8 cellular contexts compared by ENCODE assay signal in the genomic region with DNA sequence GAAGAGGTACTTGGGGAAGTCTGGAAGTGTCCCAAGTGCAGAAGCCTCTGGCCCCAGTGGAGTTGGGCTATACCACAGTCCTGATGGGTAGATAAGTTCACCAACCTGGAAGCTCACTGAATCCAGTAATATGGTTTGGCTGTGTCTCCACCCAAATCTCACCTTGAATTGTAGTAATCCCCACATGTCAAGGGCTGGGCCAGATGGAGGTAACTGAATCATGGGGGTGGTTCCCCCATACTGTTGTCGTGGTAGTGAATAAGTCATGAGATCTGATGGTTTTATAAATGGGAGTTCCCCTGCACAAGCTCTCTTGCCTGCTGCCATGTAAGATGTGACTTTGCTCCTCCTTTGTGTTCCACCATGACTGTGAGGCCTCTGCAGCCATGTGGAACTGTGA. TPM values are rescaled to one million over a fixed set of nuclear protein-coding genes. Genes with fewer than 3 reads are reported as not detected.
DNase-seq lines count a peak whose midpoint lies in the region; ATAC-seq and TF ChIP-seq lines count a peak whose summit lies in the region.
"Not testable (repeated sequence)": the region's sequence is repeated elsewhere in the genome, so short reads cannot be mapped to it uniquely, and the experiment has no call there.

No MANE protein-coding gene starts in this region.

- peak overlapping the region in 1 of 2 experiments; percentile 21; a peak in 1 of 4 replicates for H4K8ac ChIP-seq in IMR-90 (ENCODE audit: low read depth in 2 of 2, low read length in 2 of 2)
- H4K8ac ChIP-seq in trophoblast cell (ENCODE audit: low read depth, low read length) = not testable (repeated sequence)

- not testable (repeated sequence) for H2BK12ac ChIP-seq in trophoblast cell (ENCODE audit: low read length)

- H3K36me3 Mint-ChIP-seq in activated B cell treated with CpG ODN at 0.5 μM for 24 hours (ENCODE audit: low read depth) = peaks cover 17% of the 10 kb centered on the region
- peaks cover 14 to 16% of the 10 kb centered on the region in 2 donors for H3K36me3 Mint-ChIP-seq in activated T-cell treated with anti-CD3 and anti-CD28 coated beads, Interleukin-2, amount 50 U/mL, for 72 hours (ENCODE audit: insufficient read depth in 2 of 2)

- H2BK15ac ChIP-seq in IMR-90 (ENCODE audit: low read depth, low read length) = 0 out of 3 replicates have a peak overlapping the region, but pooled peaks have one; percentile 21

- peak overlapping the region; percentile 48 for H3K27ac ChIP-seq in A673 (ENCODE audit: low read depth, low read length, poor library complexity, severe bottlenecking)
- H3K27ac ChIP-seq in IMR-90 (ENCODE audit: insufficient read depth, low read length); trophoblast cell (ENCODE audit: low read depth, low read length): not testable (repeated sequence)
- H3K27ac ChIP-seq in ascending aorta = peak overlapping the region; percentile 58 to 68
- peak overlapping the region; percentile 21 to 51 for H3K27ac ChIP-seq in tibial artery

- H3K27me3 Mint-ChIP-seq in activated B cell treated with CpG ODN at 0.5 μM for 24 hours; activated T-cell treated with anti-CD3 and anti-CD28 coated beads, Interleukin-2, amount 50 U/mL, for 72 hours (ENCODE audit: low read depth): not testable (repeated sequence)

- peak overlapping the region; percentile 9 for H2BK20ac ChIP-seq in IMR-90 (ENCODE audit: low read depth, low read length)

- H4K20me1 ChIP-seq in IMR-90 (ENCODE audit: insufficient read depth, low read length) = peaks cover 56% of the 10 kb centered on the region

- not testable (repeated sequence) for DNase-seq in A673 (ENCODE audit: low spot score); IMR-90; activated B cell treated with CpG ODN at 0.5 μM for 24 hours; activated T-cell treated with anti-CD3 and anti-CD28 coated beads, Interleukin-2, amount 50 U/mL, for 72 hours; ascending aorta (ENCODE audit: low spot score in 2 of 2); trophoblast cell; tibial artery

- H2BK120ac ChIP-seq in IMR-90 (ENCODE audit: low read depth, low read length) = peak overlapping the region; percentile 30; the same call in 1 of the 2 replicates
- H2BK120ac ChIP-seq in trophoblast cell (ENCODE audit: insufficient read depth, low read length, poor library complexity) = not testable (repeated sequence)

- H3K9me3 Mint-ChIP-seq in activated B cell treated with CpG ODN at 0.5 μM for 24 hours = peaks cover 15% of the 10 kb centered on the region
- H3K9me3 Mint-ChIP-seq in activated T-cell treated with anti-CD3 and anti-CD28 coated beads, Interleukin-2, amount 50 U/mL, for 72 hours = not testable (repeated sequence)

- H3K18ac ChIP-seq in IMR-90 (ENCODE audit: low read depth, low read length); trophoblast cell (ENCODE audit: low read length): not testable (repeated sequence)

- H3K79me2 ChIP-seq in trophoblast cell (ENCODE audit: control insufficient read depth, insufficient read depth, low read length, poor library complexity) = not testable (repeated sequence)

- H3K9ac ChIP-seq in IMR-90 (ENCODE audit: low read depth, low read length); trophoblast cell (ENCODE audit: low read length): not testable (repeated sequence)

- H2AFZ ChIP-seq in IMR-90 (replicated peaks; ENCODE audit: low read length, poor library complexity); trophoblast cell (ENCODE audit: insufficient read depth, low read length, poor library complexity): not testable (repeated sequence)

- peaks cover 21% of the 10 kb centered on the region for H3K9me1 ChIP-seq in IMR-90 (ENCODE audit: insufficient read depth, low read length)

- intact Hi-C loops in A673 (cut with micrococcal nuclease; ENCODE audit: unreplicated experiment); IMR-90 (cut with micrococcal nuclease); activated B cell treated with CpG ODN at 0.5 μM for 24 hours (cut with micrococcal nuclease); ascending aorta (cut with DNase I); tibial artery (cut with DNase I; ENCODE audit: low total_unique reads): not testable (repeated sequence)

- in situ Hi-C loops in IMR-90 (cut with MboI; ENCODE audit: low sequenced_read_pairs) = not testable (repeated sequence)

- whole genome bisulfite sequencing in IMR-90 (ENCODE audit: extremely low coverage in 2 of 2, insufficient read length in 1 of 2), 2 experiments = no CpG with 5 or more reads among the region's 1 CpG
- no CpG with 5 or more reads among the region's 1 CpG for WGBS in trophoblast cell (ENCODE audit: extremely low coverage, insufficient coverage, insufficient read length)

- not testable (repeated sequence) for H4K5ac ChIP-seq in IMR-90 (ENCODE audit: low read depth, low read length)

- H3K79me1 ChIP-seq in IMR-90 (ENCODE audit: low read depth in 1 of 2, low read length in 2 of 2) = peaks cover 33 to 42% of the 10 kb centered on the region in 2 experiments
- H3K79me1 ChIP-seq in trophoblast cell (ENCODE audit: low read length) = not testable (repeated sequence)

- peaks cover 11% of the 10 kb centered on the region for H3K4me1 ChIP-seq in A673 (ENCODE audit: insufficient read depth, low read length, poor library complexity, severe bottlenecking)
- peaks cover 12% of the 10 kb centered on the region for H3K4me1 ChIP-seq in IMR-90 (ENCODE audit: control insufficient read depth, insufficient read depth, low read length)
- peaks cover 8 to 12% of the 10 kb centered on the region in 2 donors for H3K4me1 ChIP-seq in ascending aorta
- H3K4me1 ChIP-seq in trophoblast cell (ENCODE audit: control insufficient read depth in 1 of 2, insufficient read depth in 2 of 2, low read length in 2 of 2) = not testable (repeated sequence)
- peaks cover 3 to 90% (median 42%) of the 10 kb centered on the region in 4 donors for H3K4me1 ChIP-seq in tibial artery

- H3K36me3 ChIP-seq in A673 (ENCODE audit: insufficient read depth, low read length, poor library complexity, severe bottlenecking); IMR-90 (ENCODE audit: control insufficient read depth, insufficient read depth, low read length); ascending aorta; tibial artery: not testable (repeated sequence)
- H3K36me3 ChIP-seq in trophoblast cell (ENCODE audit: control insufficient read depth in 1 of 2, insufficient read depth in 2 of 2, low read length in 2 of 2) = peaks cover 9 to 16% of the 10 kb centered on the region in 2 experiments

- H2AK5ac ChIP-seq in IMR-90 (ENCODE audit: low read depth, low read length) = peak overlapping the region; percentile 43; the same call in 1 of the 2 replicates
- H2AK5ac ChIP-seq in trophoblast cell (ENCODE audit: low read length) = not testable (repeated sequence)

- H3K4me3 ChIP-seq in A673 (ENCODE audit: low read depth, low read length, poor library complexity, severe bottlenecking); IMR-90 (ENCODE audit: insufficient read depth, low read depth, low read length); ascending aorta; trophoblast cell (ENCODE audit: low read depth, low read length); tibial artery: not testable (repeated sequence)

- not testable (repeated sequence) for H3K27me3 ChIP-seq in A673 (replicated peaks; ENCODE audit: insufficient read depth, low read depth, low read length, poor library complexity); IMR-90 (ENCODE audit: control insufficient read depth, insufficient read depth, low read length); ascending aorta; trophoblast cell (ENCODE audit: insufficient read depth, low read length); tibial artery

- peaks cover 14% of the 10 kb centered on the region for H3K9me3 ChIP-seq in A673 (ENCODE audit: low read depth, low read length, poor library complexity, severe bottlenecking)
- not testable (repeated sequence) for H3K9me3 ChIP-seq in IMR-90 (ENCODE audit: control insufficient read depth, insufficient read depth, low read length); ascending aorta; trophoblast cell (ENCODE audit: insufficient read depth, low read depth, low read length); tibial artery

- not testable (repeated sequence) for TF ChIP-seq CTCF in A673 (conservative IDR thresholded peaks at IDR 0.05; ENCODE audit: low read depth, low read length); IMR-90 (conservative IDR thresholded peaks at IDR 0.05; ENCODE audit: low read depth, low read length); activated B cell treated with CpG ODN at 0.5 μM for 24 hours (IDR thresholded peaks at IDR 0.05); ascending aorta (IDR thresholded peaks at IDR 0.05); tibial artery (IDR thresholded peaks at IDR 0.05)

- not testable (repeated sequence) for ATAC-seq in IMR-90 (ENCODE audit: low read depth); activated B cell treated with CpG ODN at 0.5 μM for 24 hours (ENCODE audit: low read depth)
- peak; percentile 24 to 25 for ATAC-seq in activated T-cell treated with anti-CD3 and anti-CD28 coated beads, Interleukin-2, amount 50 U/mL, for 72 hours (replicated peaks in 1 of 2)
- ATAC-seq in esophagus mucosa = peak; percentile 64

- H4K91ac ChIP-seq in IMR-90 (ENCODE audit: insufficient read depth, low read depth, low read length); trophoblast cell (ENCODE audit: low read depth, low read length): not testable (repeated sequence)

- H3K4ac ChIP-seq in IMR-90 (ENCODE audit: low read depth, low read length) = peak overlapping the region; percentile 46
- H3K4ac ChIP-seq in trophoblast cell (ENCODE audit: low read depth, low read length) = peak overlapping the region; percentile 67

- CTCF ChIA-PET in A673 (lab: Charles Lee); IMR-90 (lab: Yijun Ruan, JAX); activated B cell treated with CpG ODN at 0.5 μM for 24 hours (lab: Charles Lee): not testable (repeated sequence)

- dilution Hi-C loops in IMR-90 (cut with HindIII; ENCODE audit: low sequenced_read_pairs, unreplicated experiment) = not testable (repeated sequence)

- peaks cover 10% of the 10 kb centered on the region for H3K4me1 Mint-ChIP-seq in activated B cell treated with CpG ODN at 0.5 μM for 24 hours
- peaks cover 23% of the 10 kb centered on the region for H3K4me1 Mint-ChIP-seq in activated T-cell treated with anti-CD3 and anti-CD28 coated beads, Interleukin-2, amount 50 U/mL, for 72 hours (ENCODE audit: low read depth)

- not testable (repeated sequence) for BruUV-seq in A673 (replicated peaks; lab: Mats Ljungman, UMichigan); IMR-90 (replicated peaks; lab: Mats Ljungman, UMichigan)

- not testable (repeated sequence) for H4K12ac ChIP-seq in trophoblast cell (ENCODE audit: low read depth, low read length)

- peak overlapping the region; percentile 30 for H3K27ac Mint-ChIP-seq in activated B cell treated with CpG ODN at 0.5 μM for 24 hours
- H3K27ac Mint-ChIP-seq in activated T-cell treated with anti-CD3 and anti-CD28 coated beads, Interleukin-2, amount 50 U/mL, for 72 hours = not testable (repeated sequence)

- H3K4me2 ChIP-seq in IMR-90 (ENCODE audit: low read depth, low read length); trophoblast cell (ENCODE audit: low read length): not testable (repeated sequence)

- peak overlapping the region; percentile 39; the same call in 1 of the 2 replicates for H3K14ac ChIP-seq in IMR-90 (replicated peaks; ENCODE audit: low read depth, low read length)
- H3K14ac ChIP-seq in trophoblast cell (ENCODE audit: low read length) = not testable (repeated sequence)

- TF ChIP-seq POLR2A in IMR-90 (IDR thresholded peaks at IDR 0.05; ENCODE audit: low read depth, low read length) = not testable (repeated sequence)

- H3K56ac ChIP-seq in IMR-90 (ENCODE audit: extremely low read depth, insufficient read depth, low read length) = not testable (repeated sequence)

- H3K4me3 Mint-ChIP-seq in activated B cell treated with CpG ODN at 0.5 μM for 24 hours; activated T-cell treated with anti-CD3 and anti-CD28 coated beads, Interleukin-2, amount 50 U/mL, for 72 hours: not testable (repeated sequence)

- POLR2A ChIA-PET in A673 (lab: Charles Lee; ENCODE audit: low non-redundant PET); IMR-90 (lab: Charles Lee; ENCODE audit: unreplicated experiment); activated B cell treated with CpG ODN at 0.5 μM for 24 hours (lab: Charles Lee): not testable (repeated sequence)

- H2BK5ac ChIP-seq in IMR-90 (ENCODE audit: low read depth, low read length, poor library complexity, severe bottlenecking) = peak overlapping the region; percentile 40
- not testable (repeated sequence) for H2BK5ac ChIP-seq in trophoblast cell (ENCODE audit: low read depth, low read length, poor library complexity)

- H3K23ac ChIP-seq in IMR-90 (ENCODE audit: low read depth, low read length); trophoblast cell (ENCODE audit: low read length): not testable (repeated sequence)

- peak overlapping the region; percentile 75 for H2AK9ac ChIP-seq in IMR-90 (replicated peaks; ENCODE audit: low read depth, low read length, poor library complexity)

- TF ChIP-seq RAD21 in IMR-90 (IDR thresholded peaks at IDR 0.05; ENCODE audit: low read length) = not testable (repeated sequence)

RNA-seq across cellular contexts. Expression of a gene that starts 11.1 kb away (rescaled TPM):
- total RNA-seq in A673 (2021) (46.0 and 47.4 TPM in 2 replicates), IMR-90 (2012; rRNA removed) (145 and 216 TPM in 2 replicates), activated B cell treated with CpG ODN at 0.5 μM for 24 hours (37.1 and 40.8 TPM in 2 replicates), ascending aorta (56.5 TPM), esophagus mucosa (49.7 TPM)
- 264 and 278 TPM in 2 replicates for polyA plus RNA-seq in IMR-90 (2012; rRNA removed)
- 100 and 104 TPM in 2 replicates for polyA plus RNA-seq in IMR-90 (2012; cell fraction: cytosol; rRNA removed)
- 23.5 and 101 TPM in 2 replicates for polyA plus RNA-seq in IMR-90 (2012; cell fraction: nucleus; rRNA removed; ENCODE audit: low replicate concordance)
- 10 to 100 TPM; 68.6 to 73.0 TPM for total RNA-seq in activated T-cell treated with anti-CD3 and anti-CD28 coated beads, Interleukin-2, amount 50 U/mL, for 72 hours
- 92.3 and 94.7 TPM in 2 replicates for polyA plus RNA-seq in trophoblast cell (2013)
